ENCODE assay signal across 15 cellular contexts in genomic region chr18:45341454-45341853, GRCh38.
"Had no signal": no experiment of that assay in that cellular context is flagged by ENCODE, and none has a peak within 500 bp of the region (broad histone marks: within the 10 kb centered on the region; RNA-seq: fewer than 3 reads in every experiment).

No MANE protein-coding gene starts in this region.

- H3K4me1 ChIP-seq: breast epithelium, tibial artery had no signal

- H2AFZ ChIP-seq: hepatocyte had no signal

- H3K4me3 ChIP-seq: breast epithelium, hepatocyte, ovary, skin epidermis, tibial artery had no signal

- H3K27ac Mint-ChIP-seq: activated CD4-positive, alpha-beta T cell treated with anti-CD3 and anti-CD28 coated beads, Interleukin-2, amount 10 ng/mL, durations not matched to agents 7 days and 5 days; activated naive CD4-positive, alpha-beta T cell treated with anti-CD3 and anti-CD28 coated beads, Interleukin-2, amount 50 U/mL, for 72 hours; stimulated activated effector memory CD8-positive, alpha-beta T cell treated with anti-CD3 and anti-CD28 coated beads, Interleukin-12 subunit alpha, Interleukin-12 subunit beta, amount 100 ng/mL, for 72 hours had no signal

- H3K27me3 Mint-ChIP-seq: activated CD4-positive, alpha-beta T cell treated with anti-CD3 and anti-CD28 coated beads, Interleukin-2, amount 10 ng/mL, durations not matched to agents 7 days and 5 days had no signal

- ATAC-seq: activated naive CD4-positive, alpha-beta T cell treated with anti-CD3 and anti-CD28 coated beads, Interleukin-2, amount 50 U/mL, for 72 hours; left ventricle myocardium superior; stimulated activated effector memory CD8-positive, alpha-beta T cell treated with anti-CD3 and anti-CD28 coated beads, Interleukin-12 subunit alpha, Interleukin-12 subunit beta, amount 100 ng/mL, for 72 hours had no signal

- H3K36me3 ChIP-seq: breast epithelium, ovary, tibial artery had no signal

- H3K4me2 ChIP-seq: hepatocyte had no signal

- DNase-seq: activated CD4-positive, alpha-beta T cell treated with anti-CD3 and anti-CD28 coated beads, Interleukin-2, amount 10 ng/mL, durations not matched to agents 7 days and 5 days; activated CD4-positive, CD25-positive, alpha-beta regulatory T cell; activated effector memory CD4-positive, alpha-beta T cell treated with Interleukin-2 at 50 U/mL for 16 hours; amniotic stem cell; left ventricle myocardium superior; mesenchymal stem cell; ovary; T-helper 2 cell; tibial artery had no signal

- H3K4me3 Mint-ChIP-seq: activated CD4-positive, alpha-beta T cell treated with anti-CD3 and anti-CD28 coated beads, Interleukin-2, amount 10 ng/mL, durations not matched to agents 7 days and 5 days; nephron; stimulated activated effector memory CD8-positive, alpha-beta T cell treated with anti-CD3 and anti-CD28 coated beads, Interleukin-12 subunit alpha, Interleukin-12 subunit beta, amount 100 ng/mL, for 72 hours had no signal

- H3K27me3 ChIP-seq: breast epithelium, hepatocyte, ovary, tibial artery had no signal

- H3K27ac ChIP-seq: breast epithelium, hepatocyte, ovary, skin epidermis, tibial artery had no signal

- H3K9me3 ChIP-seq: breast epithelium, ovary, tibial artery had no signal

- H3K79me2 ChIP-seq: hepatocyte had no signal

- H3K4me1 Mint-ChIP-seq: activated CD4-positive, alpha-beta T cell treated with anti-CD3 and anti-CD28 coated beads, Interleukin-2, amount 10 ng/mL, durations not matched to agents 7 days and 5 days; stimulated activated effector memory CD8-positive, alpha-beta T cell treated with anti-CD3 and anti-CD28 coated beads, Interleukin-12 subunit alpha, Interleukin-12 subunit beta, amount 100 ng/mL, for 72 hours had no signal

- H3K36me3 Mint-ChIP-seq: activated naive CD4-positive, alpha-beta T cell treated with anti-CD3 and anti-CD28 coated beads, Interleukin-2, amount 50 U/mL, for 72 hours; stimulated activated effector memory CD8-positive, alpha-beta T cell treated with anti-CD3 and anti-CD28 coated beads, Interleukin-12 subunit alpha, Interleukin-12 subunit beta, amount 100 ng/mL, for 72 hours had no signal

- H3K9me3 Mint-ChIP-seq: activated CD4-positive, alpha-beta T cell treated with anti-CD3 and anti-CD28 coated beads, Interleukin-2, amount 10 ng/mL, durations not matched to agents 7 days and 5 days; nephron; stimulated activated effector memory CD8-positive, alpha-beta T cell treated with anti-CD3 and anti-CD28 coated beads, Interleukin-12 subunit alpha, Interleukin-12 subunit beta, amount 100 ng/mL, for 72 hours had no signal
